ENCODE assay signal across 2 cellular contexts in genomic region chr4:7134737-7135388, GRCh38.
TF ChIP-seq lines count a peak whose summit lies in the region.

No MANE protein-coding gene starts in this region.

TF ChIP-seq in HepG2, 621 proteins besides CTCF, POLR2A, EP300 and RAD21:
- TF ChIP-seq ZNF792 (CRISPR knock-in tag; IDR thresholded peaks at IDR 0.05) (no peak), NR2F2 (IDR thresholded peaks at IDR 0.05; ENCODE audit: borderline replicate concordance, low read depth) (no peak), KLF6 (CRISPR knock-in tag; IDR thresholded peaks at IDR 0.05) (no peak)
- TF ChIP-seq, protein P1, sequence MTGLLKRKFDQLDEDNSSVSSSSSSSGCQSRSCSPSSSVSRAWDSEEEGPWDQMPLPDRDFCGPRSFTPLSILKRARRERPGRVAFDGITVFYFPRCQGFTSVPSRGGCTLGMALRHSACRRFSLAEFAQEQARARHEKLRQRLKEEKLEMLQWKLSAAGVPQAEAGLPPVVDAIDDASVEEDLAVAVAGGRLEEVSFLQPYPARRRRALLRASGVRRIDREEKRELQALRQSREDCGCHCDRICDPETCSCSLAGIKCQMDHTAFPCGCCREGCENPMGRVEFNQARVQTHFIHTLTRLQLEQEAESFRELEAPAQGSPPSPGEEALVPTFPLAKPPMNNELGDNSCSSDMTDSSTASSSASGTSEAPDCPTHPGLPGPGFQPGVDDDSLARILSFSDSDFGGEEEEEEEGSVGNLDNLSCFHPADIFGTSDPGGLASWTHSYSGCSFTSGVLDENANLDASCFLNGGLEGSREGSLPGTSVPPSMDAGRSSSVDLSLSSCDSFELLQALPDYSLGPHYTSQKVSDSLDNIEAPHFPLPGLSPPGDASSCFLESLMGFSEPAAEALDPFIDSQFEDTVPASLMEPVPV (CRISPR knock-in tag; IDR thresholded peaks at IDR 0.05): no peak

TF ChIP-seq in GM12878, 131 proteins besides CTCF, POLR2A, EP300 and RAD21:
- TF ChIP-seq, protein P2, sequence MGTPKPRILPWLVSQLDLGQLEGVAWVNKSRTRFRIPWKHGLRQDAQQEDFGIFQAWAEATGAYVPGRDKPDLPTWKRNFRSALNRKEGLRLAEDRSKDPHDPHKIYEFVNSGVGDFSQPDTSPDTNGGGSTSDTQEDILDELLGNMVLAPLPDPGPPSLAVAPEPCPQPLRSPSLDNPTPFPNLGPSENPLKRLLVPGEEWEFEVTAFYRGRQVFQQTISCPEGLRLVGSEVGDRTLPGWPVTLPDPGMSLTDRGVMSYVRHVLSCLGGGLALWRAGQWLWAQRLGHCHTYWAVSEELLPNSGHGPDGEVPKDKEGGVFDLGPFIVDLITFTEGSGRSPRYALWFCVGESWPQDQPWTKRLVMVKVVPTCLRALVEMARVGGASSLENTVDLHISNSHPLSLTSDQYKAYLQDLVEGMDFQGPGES (IDR thresholded peaks at IDR 0.05): no peak
- TF ChIP-seq MTA2 (IDR thresholded peaks at IDR 0.05; ENCODE audit: low read depth) (no peak), ZZZ3 (IDR thresholded peaks at IDR 0.05; ENCODE audit: control insufficient read depth, insufficient read length, low read depth) (no peak), ZNF274 (IDR thresholded peaks at IDR 0.05; ENCODE audit: insufficient read depth, insufficient read length) (no peak), HDAC2 (IDR thresholded peaks at IDR 0.05) (no peak), STAT1 (conservative IDR thresholded peaks at IDR 0.05) (no peak)
